ENCODE assay signal across 7 cellular contexts in the genomic region with DNA sequence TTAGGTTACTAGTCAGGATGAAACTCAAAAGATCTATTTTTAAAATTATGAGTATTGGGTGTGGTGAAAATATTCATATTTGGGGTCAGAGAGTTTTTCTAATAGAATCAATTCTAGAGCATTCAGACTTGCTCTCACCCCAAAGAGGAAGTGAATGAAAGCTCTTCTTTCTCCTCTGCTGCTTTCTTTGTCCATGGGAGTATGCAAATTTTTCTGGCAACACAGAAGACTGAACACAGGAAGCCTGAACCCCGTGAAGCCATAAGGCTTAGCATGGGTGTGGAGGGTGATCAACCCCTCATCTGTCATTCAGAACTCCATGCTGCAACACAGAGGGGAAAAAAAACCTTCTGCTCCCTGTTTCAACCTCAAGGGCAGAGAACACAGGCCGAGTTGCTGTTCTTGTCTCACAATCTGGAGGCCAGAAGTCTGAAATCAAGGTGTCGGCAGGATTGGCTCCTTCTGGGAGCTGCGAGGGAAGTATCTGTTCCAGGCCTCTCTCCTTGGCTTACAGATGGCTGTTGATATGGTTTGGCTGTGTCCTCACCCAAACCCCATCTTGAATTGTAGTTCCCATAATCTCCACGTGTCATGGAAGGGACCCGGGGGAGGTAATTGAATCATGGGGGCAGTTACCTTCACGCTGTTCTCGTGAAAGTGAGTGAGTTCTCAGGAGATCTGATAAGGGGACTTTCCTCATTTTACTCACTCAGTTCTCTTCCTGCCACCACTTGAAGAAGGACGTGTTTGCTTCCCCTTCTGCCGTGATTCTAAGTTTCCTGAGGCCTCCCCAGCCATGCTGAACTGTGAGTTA. TPM values are rescaled to one million over a fixed set of nuclear protein-coding genes. Genes with fewer than 3 reads are reported as not detected.
A peak's percentile ranks its signal among the peaks of the same experiment; 100 is the strongest.
DNase-seq lines count a peak whose midpoint lies in the region; ATAC-seq and TF ChIP-seq lines count a peak whose summit lies in the region.

No MANE protein-coding gene starts in this region.

- peak overlapping the region; percentile 91 for H3K9ac ChIP-seq in OCI-LY3 (ENCODE audit: low read length)

- DNase-seq in activated T-helper 9 cell treated with anti-CD3 and anti-CD28 coated beads, Interleukin-2, amount 50 U/mL, for 16 hours (ENCODE audit: low read depth): peak; percentile 54
- DNase-seq in natural killer cell: peak; percentile 32
- DNase-seq in upper lobe of right lung: no peak
- no peak for DNase-seq in EL

- ATAC-seq in GM19035 (IDR thresholded peaks at IDR 0.05; ENCODE audit: unreplicated experiment): peak; percentile 84
- peak; percentile 90 for ATAC-seq in HG03045 (IDR thresholded peaks at IDR 0.05; ENCODE audit: unreplicated experiment)
- peak; percentile 63 to 78 (median 63) for ATAC-seq in natural killer cell
- ATAC-seq in upper lobe of right lung: peak; percentile 68

- peak overlapping the region; percentile 95 for H3K4me2 ChIP-seq in OCI-LY3 (ENCODE audit: low read length)

- H3K27me3 Mint-ChIP-seq in natural killer cell (ENCODE audit: low read depth in 2 of 2): no peaks in the 10 kb centered on the region

- H3K27ac ChIP-seq in OCI-LY3 (ENCODE audit: low read length) (peak overlapping the region; percentile 98), upper lobe of right lung (peak overlapping the region; percentile 51)

- H3K36me3 ChIP-seq in OCI-LY3 (replicated peaks; ENCODE audit: low read depth, low read length) (peaks cover 6% of the 10 kb centered on the region), upper lobe of right lung (no peaks in the 10 kb centered on the region)

- H3K27me3 ChIP-seq in OCI-LY3 (ENCODE audit: low read depth, low read length) (peaks cover 23% of the 10 kb centered on the region), upper lobe of right lung (no peaks in the 10 kb centered on the region)

- H3K4me3 Mint-ChIP-seq in natural killer cell: peak overlapping the region; percentile 79

- H3K4me3 ChIP-seq in OCI-LY3 (ENCODE audit: low read length) (peak overlapping the region; percentile 82), upper lobe of right lung (no peak overlapping the region)

- H4K20me1 ChIP-seq in OCI-LY3 (ENCODE audit: insufficient read depth, low read length): no peaks in the 10 kb centered on the region

- peaks cover 14% of the 10 kb centered on the region for H3K79me2 ChIP-seq in OCI-LY3 (ENCODE audit: low read length)

- peak overlapping the region; percentile 41; the same call in 1 of the 2 replicates for H2AFZ ChIP-seq in OCI-LY3 (ENCODE audit: low read depth, low read length)

- H3K27ac Mint-ChIP-seq in natural killer cell: peak overlapping the region; percentile 93 to 97

- H3K4me1 Mint-ChIP-seq in natural killer cell: peaks cover 61 to 63% of the 10 kb centered on the region in 2 donors

- no peak for TF ChIP-seq CTCF in OCI-LY3 (IDR thresholded peaks at IDR 0.05; ENCODE audit: low read depth, low read length)
- no peak for TF ChIP-seq CTCF in natural killer cell (IDR thresholded peaks at IDR 0.05)
- TF ChIP-seq CTCF in upper lobe of right lung (IDR thresholded peaks at IDR 0.05): no peak

- H3K4me1 ChIP-seq in OCI-LY3 (ENCODE audit: low read length) (peaks cover 49% of the 10 kb centered on the region), upper lobe of right lung (peaks cover 4% of the 10 kb centered on the region)

- H3K9me3 ChIP-seq in OCI-LY3 (ENCODE audit: insufficient read depth, low read length) (no peaks in the 10 kb centered on the region), upper lobe of right lung (no peaks in the 10 kb centered on the region)

- peaks cover 8% of the 10 kb centered on the region for H3K36me3 Mint-ChIP-seq in natural killer cell

- H3K9me3 Mint-ChIP-seq in natural killer cell: peaks cover 2 to 4% of the 10 kb centered on the region in 2 donors

- intact Hi-C loops in natural killer cell (cut with micrococcal nuclease) (loop anchor here (1.0 to 10.0 kb wide), 4 partner anchors 23 to 600 kb away; partner anchors contain the start of gene BBX), upper lobe of right lung (cut with DNase I) (no loop called here)

RNA-seq across cellular contexts. Expression of gene CD47, which starts 33.7 kb away (rescaled TPM):
- total RNA-seq in natural killer cell (100 to 1,000 TPM; 226 to 236 (median 233) TPM), upper lobe of right lung (228 TPM)

Comparison
In these comparisons a context has a peak if more than half of its experiments do, and no peak if none do; other contexts are left out.
1. DNase-seq: peak in activated T-helper 9 cell treated with anti-CD3 and anti-CD28 coated beads, Interleukin-2, amount 50 U/mL, for 16 hours (single experiment) and natural killer cell (single experiment); none in upper lobe of right lung (single experiment) and EL (single experiment).
2. Peak in every context shown above with its lines, with median percentiles within 50 percentile points of each other: ATAC-seq.